ENCODE assay signal across 9 cellular contexts in the genomic region with DNA sequence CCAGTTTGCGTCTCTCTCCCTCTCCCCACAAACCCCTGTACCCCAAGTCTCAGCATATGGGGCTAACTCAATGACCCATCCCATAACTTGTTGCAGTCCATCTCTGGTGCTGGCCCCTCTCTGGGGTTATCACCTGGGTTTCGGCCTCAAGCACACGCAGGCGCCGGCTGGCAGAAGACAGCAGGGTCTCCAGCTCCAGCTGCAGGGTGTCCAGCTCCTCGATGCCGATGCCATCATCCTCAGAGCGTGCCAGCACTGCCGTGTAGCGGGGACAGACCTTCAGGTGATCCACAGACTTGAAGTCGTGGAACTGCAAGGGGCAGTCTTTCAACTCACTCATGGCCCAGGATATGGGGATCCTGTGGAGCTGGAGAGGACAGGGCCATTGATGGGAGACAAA. TPM values are rescaled to one million over a fixed set of nuclear protein-coding genes. Genes with fewer than 3 reads are reported as not detected.
A peak's percentile ranks its signal among the peaks of the same experiment; 100 is the strongest.
DNase-seq lines count a peak whose midpoint lies in the region; ATAC-seq and TF ChIP-seq lines count a peak whose summit lies in the region.
"Had no signal": no experiment of that assay in that cellular context is flagged by ENCODE, and none has a peak within 500 bp of the region (broad histone marks: within the 10 kb centered on the region; RNA-seq: fewer than 3 reads in every experiment).

No MANE protein-coding gene starts in this region.

- peak overlapping the region; percentile 98 for H3K4me3 Mint-ChIP-seq in activated CD4-positive, alpha-beta T cell treated with anti-CD3 and anti-CD28 coated beads, Interleukin-2, amount 10 ng/mL, durations not matched to agents 7 days and 5 days
- H3K4me3 Mint-ChIP-seq in T-helper 17 cell, result peak overlapping the region; percentile 55
- peak overlapping the region; percentile 86 to 87 for H3K4me3 Mint-ChIP-seq in stimulated activated naive CD8-positive, alpha-beta T cell treated with anti-CD3 and anti-CD28 coated beads, Interleukin-15, amount 100 ng/mL, for 72 hours

- H3K27ac ChIP-seq in smooth muscle cell (ENCODE audit: low read depth), result no peak overlapping the region

- no peak for TF ChIP-seq CTCF in fibroblast of pulmonary artery (IDR thresholded peaks at IDR 0.05; ENCODE audit: low read length, missing control alignments)
- no peak for TF ChIP-seq CTCF in smooth muscle cell (IDR thresholded peaks at IDR 0.05; ENCODE audit: borderline replicate concordance, insufficient read depth, poor library complexity, severe bottlenecking)

- H3K4me3 ChIP-seq in fibroblast of pulmonary artery (replicated peaks; ENCODE audit: low read depth, low read length) (peak overlapping the region; percentile 99), smooth muscle cell (no peak overlapping the region)

- H3K27ac Mint-ChIP-seq in activated CD4-positive, alpha-beta T cell treated with anti-CD3 and anti-CD28 coated beads, Interleukin-2, amount 10 ng/mL, durations not matched to agents 7 days and 5 days, result peak overlapping the region; percentile 100
- no peak overlapping the region for H3K27ac Mint-ChIP-seq in T-helper 17 cell
- H3K27ac Mint-ChIP-seq in stimulated activated naive CD8-positive, alpha-beta T cell treated with anti-CD3 and anti-CD28 coated beads, Interleukin-15, amount 100 ng/mL, for 72 hours, result no peak overlapping the region

- no peak for DNase-seq in activated CD4-positive, alpha-beta T cell treated with anti-CD3 and anti-CD28 coated beads, Interleukin-2, amount 10 ng/mL, durations not matched to agents 7 days and 5 days
- DNase-seq in activated CD4-positive, alpha-beta T cell treated with anti-CD3 and anti-CD28 coated beads for 48 hours, result no peak
- DNase-seq in T-helper 17 cell (no peak), fibroblast of pulmonary artery (ENCODE audit: low read depth) (no peak), NCI-H146 treated with DMSO at 0.1 percent for 48 hours (lab: John Stamatoyannopoulos, UW; ENCODE audit: unreplicated experiment) (no peak), smooth muscle cell (lab: John Stamatoyannopoulos, UW; ENCODE audit: unreplicated experiment) (no peak)
- DNase-seq in stimulated activated naive CD8-positive, alpha-beta T cell treated with anti-CD3 and anti-CD28 coated beads, Interleukin-15, amount 100 ng/mL, for 72 hours, result no peak
- DNase-seq: SHP77 treated with DMSO at 0.1 percent for 48 hours had no signal

- H3K9me3 ChIP-seq in T-helper 17 cell (ENCODE audit: control insufficient read depth, low read length, poor library complexity, severe bottlenecking) (no peaks in the 10 kb centered on the region), smooth muscle cell (replicated peaks; ENCODE audit: low read depth) (no peaks in the 10 kb centered on the region)

- CTCF ChIA-PET in activated CD4-positive, alpha-beta T cell treated with anti-CD3 and anti-CD28 coated beads, Interleukin-2, amount 10 ng/mL, durations not matched to agents 7 days and 5 days (lab: Charles Lee), result interaction anchor here (0.9 to 2.1 kb wide), 6 partner anchors 10 to 142 kb away, joined by 3 to 7 read pairs (median 4); a partner anchor contains a TSS

- no peak overlapping the region for H2AFZ ChIP-seq in smooth muscle cell (ENCODE audit: low read depth)

- peaks cover 3% of the 10 kb centered on the region for H3K36me3 ChIP-seq in smooth muscle cell (ENCODE audit: low read depth)

- H3K4me1 ChIP-seq in smooth muscle cell (ENCODE audit: low read depth), result peaks cover 10% of the 10 kb centered on the region

- no peak for ATAC-seq in T-helper 17 cell
- ATAC-seq in stimulated activated naive CD8-positive, alpha-beta T cell treated with anti-CD3 and anti-CD28 coated beads, Interleukin-15, amount 100 ng/mL, for 72 hours, result no peak
- no peak for ATAC-seq in GM18505 (IDR thresholded peaks at IDR 0.05; ENCODE audit: unreplicated experiment)

- no peaks in the 10 kb centered on the region for H3K27me3 Mint-ChIP-seq in activated CD4-positive, alpha-beta T cell treated with anti-CD3 and anti-CD28 coated beads, Interleukin-2, amount 10 ng/mL, durations not matched to agents 7 days and 5 days
- H3K27me3 Mint-ChIP-seq in T-helper 17 cell, result no peaks in the 10 kb centered on the region
- H3K27me3 Mint-ChIP-seq in stimulated activated naive CD8-positive, alpha-beta T cell treated with anti-CD3 and anti-CD28 coated beads, Interleukin-15, amount 100 ng/mL, for 72 hours, result no peaks in the 10 kb centered on the region

- TF ChIP-seq POLR2A in GM18505 (IDR thresholded peaks at IDR 0.05; ENCODE audit: borderline replicate concordance, extremely low read depth, insufficient read depth, insufficient read length), result no peak

- H3K79me2 ChIP-seq in smooth muscle cell (ENCODE audit: low read depth), result peaks cover 38% of the 10 kb centered on the region

- H3K9me3 Mint-ChIP-seq in activated CD4-positive, alpha-beta T cell treated with anti-CD3 and anti-CD28 coated beads, Interleukin-2, amount 10 ng/mL, durations not matched to agents 7 days and 5 days, result no peaks in the 10 kb centered on the region
- H3K9me3 Mint-ChIP-seq in stimulated activated naive CD8-positive, alpha-beta T cell treated with anti-CD3 and anti-CD28 coated beads, Interleukin-15, amount 100 ng/mL, for 72 hours, result no peaks in the 10 kb centered on the region

- POLR2A ChIA-PET in activated CD4-positive, alpha-beta T cell treated with anti-CD3 and anti-CD28 coated beads, Interleukin-2, amount 10 ng/mL, durations not matched to agents 7 days and 5 days (lab: Charles Lee), result no interaction called here

- H3K36me3 Mint-ChIP-seq in activated CD4-positive, alpha-beta T cell treated with anti-CD3 and anti-CD28 coated beads, Interleukin-2, amount 10 ng/mL, durations not matched to agents 7 days and 5 days (ENCODE audit: low read depth), result peaks cover 67% of the 10 kb centered on the region
- peaks cover 16% of the 10 kb centered on the region for H3K36me3 Mint-ChIP-seq in T-helper 17 cell (ENCODE audit: low read depth)

- H3K9ac ChIP-seq in smooth muscle cell (ENCODE audit: low read depth), result no peak overlapping the region

- peaks cover 7% of the 10 kb centered on the region for H3F3A ChIP-seq in smooth muscle cell (ENCODE audit: low read depth)

- 98% methylated on average over 11 of the region's 11 CpGs for WGBS in smooth muscle cell (ENCODE audit: low lambda C conversion rate)

- no peaks in the 10 kb centered on the region for H3K27me3 ChIP-seq in smooth muscle cell (ENCODE audit: low read depth)

- H3K4me1 Mint-ChIP-seq in activated CD4-positive, alpha-beta T cell treated with anti-CD3 and anti-CD28 coated beads, Interleukin-2, amount 10 ng/mL, durations not matched to agents 7 days and 5 days, result peaks cover 70% of the 10 kb centered on the region
- H3K4me1 Mint-ChIP-seq in T-helper 17 cell, result peaks cover 38% of the 10 kb centered on the region
- H3K4me1 Mint-ChIP-seq in stimulated activated naive CD8-positive, alpha-beta T cell treated with anti-CD3 and anti-CD28 coated beads, Interleukin-15, amount 100 ng/mL, for 72 hours, result peaks cover 77% of the 10 kb centered on the region

- no peak overlapping the region for H3K4me2 ChIP-seq in smooth muscle cell

- peaks cover 16% of the 10 kb centered on the region for H4K20me1 ChIP-seq in smooth muscle cell (ENCODE audit: low read depth)

RNA-seq across cellular contexts. Expression of a gene that starts 1.1 kb away (rescaled TPM):
- total RNA-seq in activated CD4-positive, alpha-beta T cell treated with anti-CD3 and anti-CD28 coated beads, Interleukin-2, amount 10 ng/mL, durations not matched to agents 7 days and 5 days, result 10 to 100 TPM; 77.6 to 82.3 TPM
- total RNA-seq in T-helper 17 cell, result 10 to 100 TPM; 32.2 to 35.2 TPM
- 50.9 and 51.8 TPM in 2 replicates for total RNA-seq in smooth muscle cell
- polyA plus RNA-seq in smooth muscle cell, result 72.5 and 79.6 TPM in 2 replicates

RNA-seq across cellular contexts. Expression of a gene that starts 1.8 kb away (rescaled TPM):
- total RNA-seq in activated CD4-positive, alpha-beta T cell treated with anti-CD3 and anti-CD28 coated beads, Interleukin-2, amount 10 ng/mL, durations not matched to agents 7 days and 5 days, result 100 to 1,000 TPM; 258 to 299 TPM
- total RNA-seq in T-helper 17 cell (100 to 1,000 TPM; 155 to 192 TPM), smooth muscle cell (93.9 and 143 TPM in 2 replicates)
- 128 and 130 TPM in 2 replicates for polyA plus RNA-seq in smooth muscle cell

RNA-seq across cellular contexts. Expression of a gene that starts 18.9 kb away (rescaled TPM):
- 10 to 100 TPM; 51.1 to 55.3 TPM for total RNA-seq in activated CD4-positive, alpha-beta T cell treated with anti-CD3 and anti-CD28 coated beads, Interleukin-2, amount 10 ng/mL, durations not matched to agents 7 days and 5 days
- total RNA-seq in T-helper 17 cell (10 to 100 TPM; 87.2 to 88.7 TPM), smooth muscle cell (16.4 and 29.5 TPM in 2 replicates)
- 25.6 and 37.6 TPM in 2 replicates for polyA plus RNA-seq in smooth muscle cell

RNA-seq across cellular contexts. Expression of a gene that starts 21.4 kb away (rescaled TPM):
- 10 to 100 TPM; 18.8 to 19.0 TPM for total RNA-seq in activated CD4-positive, alpha-beta T cell treated with anti-CD3 and anti-CD28 coated beads, Interleukin-2, amount 10 ng/mL, durations not matched to agents 7 days and 5 days
- total RNA-seq in T-helper 17 cell (1 to 10 TPM; 1.9 to 2.2 TPM), smooth muscle cell (3.9 and 6.4 TPM in 2 replicates)
- polyA plus RNA-seq in smooth muscle cell, result 6.3 and 10.9 TPM in 2 replicates

RNA-seq across cellular contexts. Expression of a gene that starts 41.4 kb away (rescaled TPM):
- total RNA-seq in activated CD4-positive, alpha-beta T cell treated with anti-CD3 and anti-CD28 coated beads, Interleukin-2, amount 10 ng/mL, durations not matched to agents 7 days and 5 days, result 10 to 100 TPM; 42.3 to 47.9 TPM
- total RNA-seq in T-helper 17 cell (10 to 100 TPM; 18.4 to 22.6 TPM), smooth muscle cell (13.4 and 16.0 TPM in 2 replicates)
- polyA plus RNA-seq in smooth muscle cell, result 22.3 and 24.6 TPM in 2 replicates
